Comparison of ENCODE assay signal across 26 cellular contexts in genomic region chr2:168328421-168328820, GRCh38.
DNase-seq lines count a peak whose midpoint lies in the region; ATAC-seq, FAIRE-seq and TF ChIP-seq lines count a peak whose summit lies in the region.
"Had no signal": no experiment of that assay in that cellular context is flagged by ENCODE, and none has a peak within 500 bp of the region (broad histone marks: within the 10 kb centered on the region; RNA-seq: fewer than 3 reads in every experiment).

No MANE protein-coding gene starts in this region.

- POLR2A ChIA-PET in HepG2 (lab: Yijun Ruan, JAX), result no interaction called here

- intact Hi-C loops in HepG2 (cut with micrococcal nuclease; ENCODE audit: unreplicated experiment), result loop anchor here (2.0 kb wide), 1 partner anchor 192 kb away; no protein-coding TSS in a partner anchor
- intact Hi-C loops in dorsolateral prefrontal cortex (cut with DNase I), result no loop called here

- TF ChIP-seq EP300 in HepG2 (IDR thresholded peaks at IDR 0.05; ENCODE audit: low read depth in 2 of 2, low read length in 2 of 2) (no peak), HepG2 (CRISPR knock-in tag; IDR thresholded peaks at IDR 0.05; ENCODE audit: borderline replicate concordance) (no peak)

- no peak overlapping the region for H3K4me3 ChIP-seq in choroid plexus epithelial cell (ENCODE audit: low read depth, low read length)
- H3K4me3 ChIP-seq in HepG2 (replicated peaks in 1 of 3; ENCODE audit: insufficient read depth in 1 of 3, low read depth in 2 of 3, low read length in 3 of 3), result no peak overlapping the region
- H3K4me3 ChIP-seq in dorsolateral prefrontal cortex, result no peak overlapping the region
- H3K4me3 ChIP-seq: BLaER1, HAP-1, SK-N-MC had no signal

- H3K27ac ChIP-seq in HepG2 (ENCODE audit: extremely low read length, insufficient read depth, low read length), result no peak overlapping the region
- no peak overlapping the region for H3K27ac ChIP-seq in dorsolateral prefrontal cortex
- H3K27ac ChIP-seq: 22Rv1, BLaER1, HL-60, KMS-11, RWPE1, SK-N-MC had no signal

- no peak for TF ChIP-seq RAD21 in HepG2 (CRISPR knock-in tag; IDR thresholded peaks at IDR 0.05)

- peaks cover 13% of the 10 kb centered on the region for H3K4me1 ChIP-seq in HepG2 (ENCODE audit: insufficient read depth, low read length)
- H3K4me1 ChIP-seq: BLaER1, HAP-1 had no signal

- H3K36me3 Mint-ChIP-seq in activated naive CD8-positive, alpha-beta T cell treated with anti-CD3 and anti-CD28 coated beads, Interleukin-2, amount 50 U/mL, for 24 hours (ENCODE audit: low read depth), result peaks cover 7% of the 10 kb centered on the region
- H3K36me3 Mint-ChIP-seq in activated naive CD8-positive, alpha-beta T cell treated with anti-CD3 and anti-CD28 coated beads for 36 hours, result peaks cover 11% of the 10 kb centered on the region

- TF ChIP-seq POLR2A in HepG2 (IDR thresholded peaks at IDR 0.05; ENCODE audit: insufficient read depth in 1 of 2, low read depth in 2 of 2, low read length in 2 of 2), result no peak

- CTCF ChIA-PET in HepG2 (lab: Yijun Ruan, JAX; ENCODE audit: low intra/inter-chr PET ratio, low total read pairs), result no interaction called here

- H3K27ac Mint-ChIP-seq in activated naive CD8-positive, alpha-beta T cell treated with anti-CD3 and anti-CD28 coated beads, Interleukin-2, amount 50 U/mL, for 24 hours, result no peak overlapping the region
- no peak overlapping the region for H3K27ac Mint-ChIP-seq in activated naive CD8-positive, alpha-beta T cell treated with anti-CD3 and anti-CD28 coated beads for 36 hours
- H3K27ac Mint-ChIP-seq: CD4-positive, alpha-beta T cell had no signal

- H2AFZ ChIP-seq in HepG2 (ENCODE audit: low read length), result no peak overlapping the region

- H3K4me2 ChIP-seq in HepG2 (ENCODE audit: low read depth, low read length), result no peak overlapping the region
- H3K4me2 ChIP-seq: BLaER1, KMS-11 had no signal

- no peak for DNase-seq in activated naive CD8-positive, alpha-beta T cell treated with anti-CD3 and anti-CD28 coated beads, Interleukin-2, amount 50 U/mL, for 24 hours
- no peak for DNase-seq in activated naive CD8-positive, alpha-beta T cell treated with anti-CD3 and anti-CD28 coated beads for 36 hours
- DNase-seq in choroid plexus epithelial cell (ENCODE audit: low read depth), result no peak
- DNase-seq in HepG2 (ENCODE audit: low spot score), result peak; percentile 27
- DNase-seq in dorsolateral prefrontal cortex, result no peak
- no peak for DNase-seq in activated CD4-positive, alpha-beta T cell treated with anti-CD3 and anti-CD28 coated beads for 4 hours
- no peak for DNase-seq in cerebellar nuclear complex (lab: John Stamatoyannopoulos, UW)
- DNase-seq: ACHN; CD4-positive, alpha-beta T cell; COR-L47; DMS79 treated with DMSO at 0.1 percent for 48 hours; MV-4-11; NCI-H1105 treated with DMSO at 0.1 percent for 48 hours; NCI-H2029 treated with DMSO at 0.1 percent for 48 hours; NCI-H226; NCI-H510A treated with DMSO at 0.1 percent for 48 hours; NCI-H774; SHP77 treated with DMSO at 0.1 percent for 48 hours had no signal

- H3K79me2 ChIP-seq in HepG2 (ENCODE audit: insufficient read depth, low read length), result no peaks in the 10 kb centered on the region

- peaks cover 20% of the 10 kb centered on the region for H3K9me3 Mint-ChIP-seq in activated naive CD8-positive, alpha-beta T cell treated with anti-CD3 and anti-CD28 coated beads, Interleukin-2, amount 50 U/mL, for 24 hours
- peaks cover 24% of the 10 kb centered on the region for H3K9me3 Mint-ChIP-seq in activated naive CD8-positive, alpha-beta T cell treated with anti-CD3 and anti-CD28 coated beads for 36 hours

- 38% methylated on average over 2 of the region's 2 CpGs for WGBS in HepG2 (ENCODE audit: low lambda C conversion rate)

- in situ Hi-C loops in HepG2 (cut with HindIII; ENCODE audit: extremely low pct_ligation_motif_present, low pct_unique_long_range_greater_than_20kb), result no loop called here

- no peaks in the 10 kb centered on the region for H4K20me1 ChIP-seq in HepG2 (ENCODE audit: insufficient read depth, low read length)
- H4K20me1 ChIP-seq: BLaER1 had no signal

- TF ChIP-seq CTCF in choroid plexus epithelial cell (conservative IDR thresholded peaks at IDR 0.05; ENCODE audit: low read depth, low read length), result peak; percentile 8
- TF ChIP-seq CTCF in HepG2 (CRISPR knock-in tag; IDR thresholded peaks at IDR 0.05), result peak; percentile 49
- no peak for TF ChIP-seq CTCF in dorsolateral prefrontal cortex (IDR thresholded peaks at IDR 0.05 in 54 of 56, conservative IDR thresholded peaks at IDR 0.05 in 2 of 56; ENCODE audit: low read depth in 1 of 56, partially characterized antibody in 56 of 56)

- no TSS peak for BruUV-seq in HepG2 (replicated peaks; lab: Mats Ljungman, UMichigan)

- H3K27me3 Mint-ChIP-seq in activated naive CD8-positive, alpha-beta T cell treated with anti-CD3 and anti-CD28 coated beads, Interleukin-2, amount 50 U/mL, for 24 hours, result peaks cover 4% of the 10 kb centered on the region
- H3K27me3 Mint-ChIP-seq in activated naive CD8-positive, alpha-beta T cell treated with anti-CD3 and anti-CD28 coated beads for 36 hours, result peaks cover 5% of the 10 kb centered on the region

- peaks cover 5% of the 10 kb centered on the region for H3K4me1 Mint-ChIP-seq in activated naive CD8-positive, alpha-beta T cell treated with anti-CD3 and anti-CD28 coated beads, Interleukin-2, amount 50 U/mL, for 24 hours
- H3K4me1 Mint-ChIP-seq in activated naive CD8-positive, alpha-beta T cell treated with anti-CD3 and anti-CD28 coated beads for 36 hours, result peaks cover 9% of the 10 kb centered on the region

- H3K27me3 ChIP-seq in HepG2 (ENCODE audit: control insufficient read depth in 1 of 2, insufficient read depth in 2 of 2, low read length in 2 of 2) (0 out of 5 replicates have a peak, but pooled peaks cover 0 to 2% of the 10 kb centered on the region in 2 experiments), dorsolateral prefrontal cortex (no peaks in the 10 kb centered on the region)
- H3K27me3 ChIP-seq: BLaER1 had no signal

- H3K4me3 Mint-ChIP-seq in activated naive CD8-positive, alpha-beta T cell treated with anti-CD3 and anti-CD28 coated beads, Interleukin-2, amount 50 U/mL, for 24 hours, result no peak overlapping the region
- no peak overlapping the region for H3K4me3 Mint-ChIP-seq in activated naive CD8-positive, alpha-beta T cell treated with anti-CD3 and anti-CD28 coated beads for 36 hours
- H3K4me3 Mint-ChIP-seq: CD4-positive, alpha-beta T cell had no signal

- ATAC-seq in activated naive CD8-positive, alpha-beta T cell treated with anti-CD3 and anti-CD28 coated beads, Interleukin-2, amount 50 U/mL, for 24 hours, result peak; percentile 15
- ATAC-seq in HepG2 (peak; percentile 91), HG03280 (IDR thresholded peaks at IDR 0.05; ENCODE audit: unreplicated experiment) (no peak)

- H3K36me3 ChIP-seq in HepG2 (replicated peaks in 1 of 2; ENCODE audit: control insufficient read depth in 1 of 2, insufficient read depth in 2 of 2, low read length in 2 of 2), result no peaks in the 10 kb centered on the region
- H3K36me3 ChIP-seq: BLaER1, HAP-1 had no signal

- H3K9ac ChIP-seq in HepG2 (ENCODE audit: insufficient read depth, low read depth, low read length), result no peak overlapping the region
- H3K9ac ChIP-seq: BLaER1, KMS-11 had no signal

- peaks cover 14% of the 10 kb centered on the region; the same call in 1 of the 2 replicates for H3K9me3 ChIP-seq in HepG2 (ENCODE audit: low read length)
- H3K9me3 ChIP-seq: HAP-1 had no signal

- FAIRE-seq in HepG2 (lab: Jason Lieb, UNC), result no peak

TF ChIP-seq in HepG2, 621 proteins besides CTCF, POLR2A, EP300 and RAD21 (continues in another document):
- TF ChIP-seq ZNF644 (CRISPR knock-in tag; IDR thresholded peaks at IDR 0.05; ENCODE audit: low read depth) (no peak), ZNF563 (CRISPR knock-in tag; IDR thresholded peaks at IDR 0.05) (no peak), SAFB2 (CRISPR knock-in tag; IDR thresholded peaks at IDR 0.05; ENCODE audit: borderline replicate concordance, low read depth) (no peak), ATF2 (CRISPR knock-in tag; IDR thresholded peaks at IDR 0.05) (no peak), STAT6 (CRISPR knock-in tag; IDR thresholded peaks at IDR 0.05; ENCODE audit: borderline replicate concordance) (no peak), ZFP37 (CRISPR knock-in tag; IDR thresholded peaks at IDR 0.05; ENCODE audit: borderline replicate concordance) (no peak), ZNF256 (CRISPR knock-in tag; conservative IDR thresholded peaks at IDR 0.05) (no peak), MEIS2 (CRISPR knock-in tag; IDR thresholded peaks at IDR 0.05) (no peak), NFKB2 (CRISPR knock-in tag; IDR thresholded peaks at IDR 0.05; ENCODE audit: borderline replicate concordance) (no peak), SALL1 (CRISPR knock-in tag; IDR thresholded peaks at IDR 0.05) (0 out of 2 replicates have a peak, but pooled peaks have one; percentile 15), ELF4 (CRISPR knock-in tag; IDR thresholded peaks at IDR 0.05; ENCODE audit: borderline replicate concordance) (no peak)

Comparison
In these comparisons a context has a peak if more than half of its experiments do, and no peak if none do; other contexts are left out.
1. CTCF ChIP-seq: peak in choroid plexus epithelial cell (single experiment) and HepG2 (single experiment); none in dorsolateral prefrontal cortex (0 of 56).